In genomic region chr17:57868007-57868774, GRCh38 we compare ENCODE assay signal across 1 cellular context.
TF ChIP-seq lines count a peak whose summit lies in the region.

No MANE protein-coding gene starts in this region.

TF ChIP-seq in HCT116, 20 proteins besides CTCF, POLR2A, EP300 and RAD21 (continued from another document):
- TF ChIP-seq ZBTB33 (IDR thresholded peaks at IDR 0.05; ENCODE audit: extremely low read depth, insufficient replicate concordance, low read length), result peak; percentile 10
- no peak for TF ChIP-seq SIN3A (IDR thresholded peaks at IDR 0.05; ENCODE audit: low read depth)
- no peak for TF ChIP-seq FOSL1 (IDR thresholded peaks at IDR 0.05; ENCODE audit: low read depth)
- TF ChIP-seq MAX (IDR thresholded peaks at IDR 0.05), result no peak
- peak; percentile 73 for TF ChIP-seq POLR2AphosphoS5 (IDR thresholded peaks at IDR 0.05; ENCODE audit: low read depth, low read length)
- no peak for TF ChIP-seq EGR1 (IDR thresholded peaks at IDR 0.05; ENCODE audit: low read depth)
- TF ChIP-seq ZNF274 (IDR thresholded peaks at IDR 0.05; ENCODE audit: low read depth, low read length), result no peak
- TF ChIP-seq CBX3 (IDR thresholded peaks at IDR 0.05; ENCODE audit: low read depth), result no peak
- no peak for TF ChIP-seq ATF3 (IDR thresholded peaks at IDR 0.05)
- TF ChIP-seq TCF7L2 (IDR thresholded peaks at IDR 0.05; ENCODE audit: borderline replicate concordance, extremely low read depth, insufficient read depth, insufficient read length), result peak; percentile 98
